In genomic region chr11:46446343-46446751, GRCh38 we compare ENCODE assay signal across 11 cellular contexts. TPM values are rescaled to one million over a fixed set of nuclear protein-coding genes. Genes with fewer than 3 reads are reported as not detected.
DNase-seq lines count a peak whose midpoint lies in the region; ATAC-seq, FAIRE-seq and TF ChIP-seq lines count a peak whose summit lies in the region.
"Had no signal": no experiment of that assay in that cellular context is flagged by ENCODE, and none has a peak within 500 bp of the region (broad histone marks: within the 10 kb centered on the region; RNA-seq: fewer than 3 reads in every experiment).

No MANE protein-coding gene starts in this region.

- H3K9me3 Mint-ChIP-seq in endodermal cell (no peaks in the 10 kb centered on the region), neural progenitor cell (no peaks in the 10 kb centered on the region)
- no peaks in the 10 kb centered on the region for H3K9me3 Mint-ChIP-seq in stimulated activated naive B cell treated with anti-CD40 and anti-IgM and Interleukin-4, amounts not matched to agents 10 μg/mL and 1 μg/mL and 100 μg/mL, for 72 hours

- H2AFZ ChIP-seq in neural progenitor cell (replicated peaks) = no peak overlapping the region

- peak overlapping the region; percentile 6 for H3K4me2 ChIP-seq in neural progenitor cell

- H3K27ac ChIP-seq in endodermal cell (ENCODE audit: low read depth, low read length) (no peak overlapping the region), neural progenitor cell (no peak overlapping the region)

- no peaks in the 10 kb centered on the region for H3F3A ChIP-seq in neural progenitor cell (ENCODE audit: low read depth)

- H3K4me1 Mint-ChIP-seq in endodermal cell (peaks cover 37% of the 10 kb centered on the region), neural progenitor cell (peaks cover 2% of the 10 kb centered on the region)
- peaks cover 12 to 25% of the 10 kb centered on the region in 2 donors for H3K4me1 Mint-ChIP-seq in stimulated activated naive B cell treated with anti-CD40 and anti-IgM and Interleukin-4, amounts not matched to agents 10 μg/mL and 1 μg/mL and 100 μg/mL, for 72 hours

- peaks cover 13% of the 10 kb centered on the region for H3K79me2 ChIP-seq in neural progenitor cell (ENCODE audit: low read depth)

- H3K36me3 Mint-ChIP-seq in endodermal cell (ENCODE audit: low read depth) (peaks cover 26% of the 10 kb centered on the region), neural progenitor cell (peaks cover 16% of the 10 kb centered on the region)
- peaks cover 23 to 48% of the 10 kb centered on the region in 2 donors for H3K36me3 Mint-ChIP-seq in stimulated activated naive B cell treated with anti-CD40 and anti-IgM and Interleukin-4, amounts not matched to agents 10 μg/mL and 1 μg/mL and 100 μg/mL, for 72 hours

- H3K4me3 ChIP-seq in endodermal cell (ENCODE audit: low read length) (no peak overlapping the region), neural progenitor cell (no peak overlapping the region)

- no peak for FAIRE-seq in urothelium cell line (lab: Jason Lieb, UNC)

- H3K4me1 ChIP-seq in endodermal cell (ENCODE audit: control insufficient read depth, insufficient read depth, low read length) (no peaks in the 10 kb centered on the region), neural progenitor cell (peaks cover 18% of the 10 kb centered on the region)

- H3K36me3 ChIP-seq in endodermal cell (ENCODE audit: control insufficient read depth, insufficient read depth, low read length) (peaks cover 38% of the 10 kb centered on the region), neural progenitor cell (no peaks in the 10 kb centered on the region)

- WGBS in endodermal cell (ENCODE audit: insufficient coverage in 1 of 2, insufficient read length in 1 of 2), 2 experiments = 66 to 78% methylated on average over 2 to 3 of the region's 3 CpGs

- H3K27ac Mint-ChIP-seq in endodermal cell (peak overlapping the region; percentile 29), neural progenitor cell (no peak overlapping the region)
- no peak overlapping the region for H3K27ac Mint-ChIP-seq in stimulated activated naive B cell treated with anti-CD40 and anti-IgM and Interleukin-4, amounts not matched to agents 10 μg/mL and 1 μg/mL and 100 μg/mL, for 72 hours

- H3K9ac ChIP-seq in endodermal cell (ENCODE audit: extremely low read depth, low read length, poor library complexity, severe bottlenecking) (no peak overlapping the region), neural progenitor cell (no peak overlapping the region)

- TF ChIP-seq CTCF in endodermal cell (conservative IDR thresholded peaks at IDR 0.05) = no peak
- peak; percentile 17 for TF ChIP-seq CTCF in neural progenitor cell (IDR thresholded peaks at IDR 0.05)

- ATAC-seq in GM18867 (IDR thresholded peaks at IDR 0.05; ENCODE audit: unreplicated experiment) = no peak
- no peak for ATAC-seq in stimulated activated naive B cell treated with anti-CD40 and anti-IgM and Interleukin-4, amounts not matched to agents 10 μg/mL and 1 μg/mL and 100 μg/mL, for 72 hours (replicated peaks)

- peak; percentile 58 for DNase-seq in EH (ENCODE audit: low read depth)
- DNase-seq in NCI-H1092 (lab: John Stamatoyannopoulos, UW) = peak; percentile 68
- DNase-seq in endodermal cell = no peak
- no peak for DNase-seq in neural progenitor cell (ENCODE audit: low spot score)
- no peak for DNase-seq in urothelium cell line (ENCODE audit: low spot score)
- DNase-seq in stimulated activated CD8-positive, alpha-beta memory T cell treated with anti-CD3 and anti-CD28 coated beads, Interleukin-4, amount 100 ng/mL, for 48 hours = no peak
- no peak for DNase-seq in stimulated activated naive B cell treated with anti-CD40 and anti-IgM and Interleukin-4, amounts not matched to agents 10 μg/mL and 1 μg/mL and 100 μg/mL, for 72 hours
- DNase-seq: central memory CD4-positive, alpha-beta T cell; MV-4-11; retina had no signal

- H3K9me3 ChIP-seq in endodermal cell (ENCODE audit: control insufficient read depth, low read length) (no peaks in the 10 kb centered on the region), neural progenitor cell (ENCODE audit: low read depth) (no peaks in the 10 kb centered on the region)

- H4K20me1 ChIP-seq in neural progenitor cell (ENCODE audit: low read depth) = peaks cover 19% of the 10 kb centered on the region

- H3K27me3 Mint-ChIP-seq in endodermal cell (ENCODE audit: insufficient read depth) (no peaks in the 10 kb centered on the region), neural progenitor cell (ENCODE audit: insufficient read depth, low read depth) (no peaks in the 10 kb centered on the region)
- H3K27me3 Mint-ChIP-seq in stimulated activated naive B cell treated with anti-CD40 and anti-IgM and Interleukin-4, amounts not matched to agents 10 μg/mL and 1 μg/mL and 100 μg/mL, for 72 hours = no peaks in the 10 kb centered on the region

- no peaks in the 10 kb centered on the region for H3K27me3 ChIP-seq in endodermal cell (ENCODE audit: control insufficient read depth, insufficient read depth, low read length, poor library complexity, severe bottlenecking)
- H3K27me3 ChIP-seq in neural progenitor cell = no peaks in the 10 kb centered on the region

- H3K4me3 Mint-ChIP-seq in endodermal cell (no peak overlapping the region), neural progenitor cell (no peak overlapping the region)
- H3K4me3 Mint-ChIP-seq in stimulated activated naive B cell treated with anti-CD40 and anti-IgM and Interleukin-4, amounts not matched to agents 10 μg/mL and 1 μg/mL and 100 μg/mL, for 72 hours = no peak overlapping the region

RNA-seq across cellular contexts. Expression of gene CHRM4, which starts 54.8 kb away (rescaled TPM):
- total RNA-seq in endodermal cell (under 1 TPM in 1 of 2 donors, not detected in 1; 0.46 TPM), neural progenitor cell (ENCODE audit: low replicate concordance) (0.31 TPM in 1 of 2 replicates, not detected in the other)
- 0.28 TPM for polyA plus RNA-seq in endodermal cell (2013, experiment 1 of 2)
- 0.25 TPM for polyA plus RNA-seq in endodermal cell (2013, experiment 2 of 2)

Comparison
In these comparisons a context has a peak if more than half of its experiments do, and no peak if none do; other contexts are left out.
1. DNase-seq: peak in EH (single experiment) and NCI-H1092 (single experiment); none in endodermal cell (single experiment), neural progenitor cell (single experiment), urothelium cell line (single experiment), stimulated activated CD8-positive, alpha-beta memory T cell treated with anti-CD3 and anti-CD28 coated beads, Interleukin-4, amount 100 ng/mL, for 48 hours (single experiment) and stimulated activated naive B cell treated with anti-CD40 and anti-IgM and Interleukin-4, amounts not matched to agents 10 μg/mL and 1 μg/mL and 100 μg/mL, for 72 hours (single experiment).